Comparison of ENCODE assay signal across 12 cellular contexts in genomic region chr3:111782943-111783342, GRCh38.
"Had no signal": no experiment of that assay in that cellular context is flagged by ENCODE, and none has a peak within 500 bp of the region (broad histone marks: within the 10 kb centered on the region; RNA-seq: fewer than 3 reads in every experiment).

No MANE protein-coding gene starts in this region.

- H3K27ac Mint-ChIP-seq: activated naive CD4-positive, alpha-beta T cell treated with anti-CD3 and anti-CD28 coated beads for 36 hours; brain; memory B cell; stimulated activated effector memory CD8-positive, alpha-beta T cell treated with anti-CD3 and anti-CD28 coated beads, Interleukin-12 subunit alpha, Interleukin-12 subunit beta, amount 100 ng/mL, for 72 hours; T-cell; WTC11 had no signal

- H3K9me3 Mint-ChIP-seq: activated naive CD4-positive, alpha-beta T cell treated with anti-CD3 and anti-CD28 coated beads for 36 hours; brain; stimulated activated effector memory CD8-positive, alpha-beta T cell treated with anti-CD3 and anti-CD28 coated beads, Interleukin-12 subunit alpha, Interleukin-12 subunit beta, amount 100 ng/mL, for 72 hours; T-cell; WTC11 had no signal

- DNase-seq: activated CD4-positive, alpha-beta T cell treated with anti-CD3 and anti-CD28 coated beads for 48 hours; activated naive CD4-positive, alpha-beta T cell treated with anti-CD3 and anti-CD28 coated beads for 36 hours; dermis blood vessel endothelial cell; T-cell; T1000; upper lobe of left lung had no signal

- H3K27ac ChIP-seq: SK-N-MC had no signal

- H3K9me3 ChIP-seq: upper lobe of left lung had no signal

- ATAC-seq: stimulated activated effector memory CD8-positive, alpha-beta T cell treated with anti-CD3 and anti-CD28 coated beads, Interleukin-12 subunit alpha, Interleukin-12 subunit beta, amount 100 ng/mL, for 72 hours; T-cell; WTC11 had no signal

- H3K36me3 Mint-ChIP-seq: brain; memory B cell; stimulated activated effector memory CD8-positive, alpha-beta T cell treated with anti-CD3 and anti-CD28 coated beads, Interleukin-12 subunit alpha, Interleukin-12 subunit beta, amount 100 ng/mL, for 72 hours; T-cell; WTC11 had no signal

- H3K27me3 Mint-ChIP-seq: brain, T-cell had no signal

- H3K27me3 ChIP-seq: upper lobe of left lung had no signal

- H3K36me3 ChIP-seq: upper lobe of left lung had no signal

- H3K4me2 ChIP-seq: smooth muscle cell had no signal

- H3K4me3 ChIP-seq: SK-N-MC, smooth muscle cell, upper lobe of left lung had no signal

- H3K4me1 Mint-ChIP-seq: brain; stimulated activated effector memory CD8-positive, alpha-beta T cell treated with anti-CD3 and anti-CD28 coated beads, Interleukin-12 subunit alpha, Interleukin-12 subunit beta, amount 100 ng/mL, for 72 hours; T-cell had no signal

- H3K4me3 Mint-ChIP-seq: activated naive CD4-positive, alpha-beta T cell treated with anti-CD3 and anti-CD28 coated beads for 36 hours; brain; memory B cell; stimulated activated effector memory CD8-positive, alpha-beta T cell treated with anti-CD3 and anti-CD28 coated beads, Interleukin-12 subunit alpha, Interleukin-12 subunit beta, amount 100 ng/mL, for 72 hours; T-cell; WTC11 had no signal
